In the genomic region with DNA sequence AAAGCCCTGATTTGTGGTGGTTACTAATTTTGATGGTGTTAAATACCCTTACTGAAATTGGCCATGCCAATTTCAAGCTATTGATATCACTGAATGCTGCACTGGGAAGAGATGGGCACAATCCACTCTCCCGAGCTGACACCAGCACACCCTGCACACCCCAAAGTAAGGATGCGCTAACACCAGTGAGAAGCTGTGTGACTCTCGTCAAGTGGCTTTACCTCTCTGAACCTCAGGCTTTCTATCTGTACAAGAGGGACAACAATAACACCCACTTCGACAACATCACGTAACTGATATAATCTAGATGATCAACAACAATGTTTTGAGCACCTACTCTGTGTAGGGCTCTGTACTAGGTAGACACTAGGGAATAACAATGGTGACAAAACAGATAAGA, we compare ENCODE assay signal across 13 cellular contexts. TPM values are rescaled to one million over a fixed set of nuclear protein-coding genes. Genes with fewer than 3 reads are reported as not detected.
DNase-seq lines count a peak whose midpoint lies in the region; FAIRE-seq and TF ChIP-seq lines count a peak whose summit lies in the region.
"Had no signal": no experiment of that assay in that cellular context is flagged by ENCODE, and none has a peak within 500 bp of the region (broad histone marks: within the 10 kb centered on the region; RNA-seq: fewer than 3 reads in every experiment).

No MANE protein-coding gene starts in this region.

- H3K27ac ChIP-seq in transverse colon (peak overlapping the region; percentile 90 to 92 (median 91)), A673 (ENCODE audit: low read depth, low read length, poor library complexity, severe bottlenecking) (no peak overlapping the region)
- H3K27ac ChIP-seq: GM23248 had no signal

- peak overlapping the region; percentile 95 for H3K4me3 Mint-ChIP-seq in activated naive CD4-positive, alpha-beta T cell treated with anti-CD3 and anti-CD28 coated beads, Interleukin-2, amount 50 U/mL, for 24 hours
- peak overlapping the region; percentile 61 for H3K4me3 Mint-ChIP-seq in activated T-helper 1 cell treated with anti-CD3 and anti-CD28 coated beads, Interleukin-12 subunit alpha, Interleukin-12 subunit beta, Interleukin-2, Interleukin-4 antibody, amounts not matched to agents 30 ng/mL and 10 ng/mL and 1 ng/mL, durations not matched to agents 14 hours and 24 hours and 36 hours
- H3K4me3 Mint-ChIP-seq in immature natural killer cell = peak overlapping the region in 3 of 5 donors; percentile 36 to 97 (median 42)

- H3K4me1 ChIP-seq in transverse colon = peaks cover 13 to 71% (median 58%) of the 10 kb centered on the region in 4 donors
- H3K4me1 ChIP-seq in A673 (ENCODE audit: insufficient read depth, low read length, poor library complexity, severe bottlenecking) = peaks cover 26% of the 10 kb centered on the region

- H3K27me3 ChIP-seq in transverse colon = no peaks in the 10 kb centered on the region
- H3K27me3 ChIP-seq in A673 (replicated peaks; ENCODE audit: insufficient read depth, low read depth, low read length, poor library complexity) = no peaks in the 10 kb centered on the region
- H3K27me3 ChIP-seq: heart right ventricle had no signal

- peak overlapping the region; percentile 84 for H3K27ac Mint-ChIP-seq in activated naive CD4-positive, alpha-beta T cell treated with anti-CD3 and anti-CD28 coated beads, Interleukin-2, amount 50 U/mL, for 24 hours
- no peak overlapping the region for H3K27ac Mint-ChIP-seq in activated T-helper 1 cell treated with anti-CD3 and anti-CD28 coated beads, Interleukin-12 subunit alpha, Interleukin-12 subunit beta, Interleukin-2, Interleukin-4 antibody, amounts not matched to agents 30 ng/mL and 10 ng/mL and 1 ng/mL, durations not matched to agents 14 hours and 24 hours and 36 hours
- H3K27ac Mint-ChIP-seq in immature natural killer cell = peak overlapping the region in 5 of 6 donors; percentile 22 to 81 (median 42)

- intact Hi-C loops in activated T-helper 1 cell treated with anti-CD3 and anti-CD28 coated beads, Interleukin-12 subunit alpha, Interleukin-12 subunit beta, Interleukin-2, Interleukin-4 antibody, amounts not matched to agents 30 ng/mL and 10 ng/mL and 1 ng/mL, durations not matched to agents 14 hours and 24 hours and 36 hours (cut with micrococcal nuclease) = loop anchor here (2.0 to 5.0 kb wide), 3 partner anchors 57 to 562 kb away; a partner anchor contains a TSS
- intact Hi-C loops in transverse colon (cut with DNase I; ENCODE audit: low total_unique reads) = loop anchor here (5.0 to 10.0 kb wide), 2 partner anchors 51 to 637 kb away; no protein-coding TSS in a partner anchor
- intact Hi-C loops in A673 (cut with micrococcal nuclease; ENCODE audit: unreplicated experiment) = no loop called here

- TF ChIP-seq CTCF in transverse colon (IDR thresholded peaks at IDR 0.05) (no peak), A673 (conservative IDR thresholded peaks at IDR 0.05; ENCODE audit: low read depth, low read length) (no peak)

- CTCF ChIA-PET in A673 (lab: Charles Lee) = no interaction called here

- H3K9me3 ChIP-seq in transverse colon = no peaks in the 10 kb centered on the region
- H3K9me3 ChIP-seq in A673 (ENCODE audit: low read depth, low read length, poor library complexity, severe bottlenecking) = no peaks in the 10 kb centered on the region
- H3K9me3 ChIP-seq: heart right ventricle had no signal

- in situ Hi-C loops in transverse colon (cut with MboI; ENCODE audit: low pct_ligation_motif_present in 1 of 4, low pct_unique_long_range_greater_than_20kb in 1 of 4, low sequenced_read_pairs in 3 of 4) = no loop called here

- peaks cover 2% of the 10 kb centered on the region for H3K36me3 Mint-ChIP-seq in activated naive CD4-positive, alpha-beta T cell treated with anti-CD3 and anti-CD28 coated beads, Interleukin-2, amount 50 U/mL, for 24 hours
- H3K36me3 Mint-ChIP-seq in activated T-helper 1 cell treated with anti-CD3 and anti-CD28 coated beads, Interleukin-12 subunit alpha, Interleukin-12 subunit beta, Interleukin-2, Interleukin-4 antibody, amounts not matched to agents 30 ng/mL and 10 ng/mL and 1 ng/mL, durations not matched to agents 14 hours and 24 hours and 36 hours (ENCODE audit: low read depth) = peaks cover 30% of the 10 kb centered on the region
- H3K36me3 Mint-ChIP-seq in immature natural killer cell = peaks cover 0 to 7% (median 3%) of the 10 kb centered on the region in 3 donors

- TF ChIP-seq POLR2A in transverse colon (IDR thresholded peaks at IDR 0.05) = no peak
- TF ChIP-seq POLR2A in H54 (IDR thresholded peaks at IDR 0.05; ENCODE audit: low read depth, low read length) = no peak

- POLR2A ChIA-PET in A673 (lab: Charles Lee; ENCODE audit: low non-redundant PET) = interaction anchor here (0.7 kb wide), 1 partner anchor 11 kb away, joined by 5 read pairs; no protein-coding TSS in a partner anchor

- H3K36me3 ChIP-seq in transverse colon = no peaks in the 10 kb centered on the region
- no peaks in the 10 kb centered on the region for H3K36me3 ChIP-seq in A673 (ENCODE audit: insufficient read depth, low read length, poor library complexity, severe bottlenecking)
- H3K36me3 ChIP-seq: heart right ventricle had no signal

- no peaks in the 10 kb centered on the region for H3K9me3 Mint-ChIP-seq in activated naive CD4-positive, alpha-beta T cell treated with anti-CD3 and anti-CD28 coated beads, Interleukin-2, amount 50 U/mL, for 24 hours
- H3K9me3 Mint-ChIP-seq in activated T-helper 1 cell treated with anti-CD3 and anti-CD28 coated beads, Interleukin-12 subunit alpha, Interleukin-12 subunit beta, Interleukin-2, Interleukin-4 antibody, amounts not matched to agents 30 ng/mL and 10 ng/mL and 1 ng/mL, durations not matched to agents 14 hours and 24 hours and 36 hours = no peaks in the 10 kb centered on the region
- H3K9me3 Mint-ChIP-seq in immature natural killer cell = no peaks in the 10 kb centered on the region

- H3K4me1 Mint-ChIP-seq in activated naive CD4-positive, alpha-beta T cell treated with anti-CD3 and anti-CD28 coated beads, Interleukin-2, amount 50 U/mL, for 24 hours = peaks cover 69% of the 10 kb centered on the region
- peaks cover 61% of the 10 kb centered on the region for H3K4me1 Mint-ChIP-seq in activated T-helper 1 cell treated with anti-CD3 and anti-CD28 coated beads, Interleukin-12 subunit alpha, Interleukin-12 subunit beta, Interleukin-2, Interleukin-4 antibody, amounts not matched to agents 30 ng/mL and 10 ng/mL and 1 ng/mL, durations not matched to agents 14 hours and 24 hours and 36 hours (ENCODE audit: low read depth)
- peaks cover 47 to 48% of the 10 kb centered on the region in 2 donors for H3K4me1 Mint-ChIP-seq in immature natural killer cell

- TF ChIP-seq EP300 in transverse colon (IDR thresholded peaks at IDR 0.05; ENCODE audit: low read depth) = no peak

- H3K27me3 Mint-ChIP-seq in activated naive CD4-positive, alpha-beta T cell treated with anti-CD3 and anti-CD28 coated beads, Interleukin-2, amount 50 U/mL, for 24 hours = no peaks in the 10 kb centered on the region
- peaks cover 2% of the 10 kb centered on the region for H3K27me3 Mint-ChIP-seq in activated T-helper 1 cell treated with anti-CD3 and anti-CD28 coated beads, Interleukin-12 subunit alpha, Interleukin-12 subunit beta, Interleukin-2, Interleukin-4 antibody, amounts not matched to agents 30 ng/mL and 10 ng/mL and 1 ng/mL, durations not matched to agents 14 hours and 24 hours and 36 hours (ENCODE audit: insufficient read depth)
- peaks cover under 1 to 12% (median 7%) of the 10 kb centered on the region in 3 donors for H3K27me3 Mint-ChIP-seq in immature natural killer cell (ENCODE audit: low read depth in 3 of 3)

- WGBS in transverse colon (ENCODE audit: low coverage in 1 of 2), 2 donors = 89% methylated on average over 5 of the region's 5 CpGs; no CpG with 5 or more reads in 1 of the 2 donors

- DNase-seq in activated naive CD4-positive, alpha-beta T cell treated with Interleukin-2 at 50 U/mL for 16 hours = no peak
- DNase-seq in activated T-helper 1 cell treated with anti-CD3 and anti-CD28 coated beads, Interleukin-12 subunit alpha, Interleukin-12 subunit beta, Interleukin-2, Interleukin-4 antibody, amounts not matched to agents 30 ng/mL and 10 ng/mL and 1 ng/mL, durations not matched to agents 14 hours and 24 hours and 36 hours (ENCODE audit: low spot score) = no peak
- no peak for DNase-seq in immature natural killer cell
- no peak for DNase-seq in transverse colon
- DNase-seq in pons (ENCODE audit: low spot score) = no peak
- no peak for DNase-seq in H54 (ENCODE audit: insufficient read length, low spot score)
- no peak for DNase-seq in A673 (ENCODE audit: low spot score)
- DNase-seq: DMS79 treated with DMSO at 0.1 percent for 48 hours, GM23248, heart right ventricle, NCI-H2227 treated with DMSO at 0.1 percent for 48 hours had no signal

- no peak for FAIRE-seq in H54 (lab: Jason Lieb, UNC)
- FAIRE-seq: GM19239 had no signal

- no TSS peak for BruUV-seq in A673 (replicated peaks; lab: Mats Ljungman, UMichigan)

- H3K4me3 ChIP-seq in transverse colon = no peak overlapping the region
- no peak overlapping the region for H3K4me3 ChIP-seq in A673 (ENCODE audit: low read depth, low read length, poor library complexity, severe bottlenecking)
- H3K4me3 ChIP-seq: GM23248, heart right ventricle had no signal

RNA-seq across cellular contexts. Expression of a gene that starts 8.0 kb away (rescaled TPM):
- 178 and 182 TPM in 2 replicates for total RNA-seq in activated T-helper 1 cell treated with anti-CD3 and anti-CD28 coated beads, Interleukin-12 subunit alpha, Interleukin-12 subunit beta, Interleukin-2, Interleukin-4 antibody, amounts not matched to agents 30 ng/mL and 10 ng/mL and 1 ng/mL, durations not matched to agents 14 hours and 24 hours and 36 hours
- polyA plus RNA-seq in immature natural killer cell = 10 to 100 TPM in 2 of 3 donors, 1 to 10 TPM in 1; 4.0 to 56.3 (median 13.8) TPM
- total RNA-seq in transverse colon (10 to 100 TPM; 34.8 to 63.2 (median 48.6) TPM), A673 (2021) (20.4 and 28.8 TPM in 2 replicates)

Comparison
In these comparisons a context has a peak if more than half of its experiments do, and no peak if none do; other contexts are left out.
1. H3K4me3 Mint-ChIP-seq: peak in every context shown above with its lines; median percentile 95 in activated naive CD4-positive, alpha-beta T cell treated with anti-CD3 and anti-CD28 coated beads, Interleukin-2, amount 50 U/mL, for 24 hours; 61 in activated T-helper 1 cell treated with anti-CD3 and anti-CD28 coated beads, Interleukin-12 subunit alpha, Interleukin-12 subunit beta, Interleukin-2, Interleukin-4 antibody, amounts not matched to agents 30 ng/mL and 10 ng/mL and 1 ng/mL, durations not matched to agents 14 hours and 24 hours and 36 hours; 42 in immature natural killer cell.